ENCODE assay signal across 2 cellular contexts in the genomic region with DNA sequence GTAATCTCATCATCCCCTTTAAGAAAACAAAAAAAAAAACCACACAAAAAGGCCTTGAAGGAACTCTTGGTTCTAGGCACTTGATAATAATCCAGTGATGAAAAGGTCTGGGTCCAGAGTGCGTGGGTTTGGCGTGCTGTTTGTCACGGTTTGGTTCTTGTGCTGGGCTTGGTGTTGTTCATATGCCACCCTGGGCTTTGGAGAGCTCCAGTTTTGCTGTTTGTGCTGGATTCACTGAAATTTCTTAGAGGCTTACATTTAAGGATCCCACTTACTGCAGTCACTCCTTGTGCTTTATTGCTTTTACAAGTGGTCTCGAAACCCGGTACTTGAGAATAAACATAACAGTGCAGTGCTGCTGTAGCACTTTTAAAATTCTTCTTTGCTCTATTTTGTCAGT.
TF ChIP-seq lines count a peak whose summit lies in the region.

No MANE protein-coding gene starts in this region.

TF ChIP-seq in GM23338, 12 proteins besides CTCF, POLR2A, EP300 and RAD21 (continued from another document):
- TF ChIP-seq, protein P1, sequence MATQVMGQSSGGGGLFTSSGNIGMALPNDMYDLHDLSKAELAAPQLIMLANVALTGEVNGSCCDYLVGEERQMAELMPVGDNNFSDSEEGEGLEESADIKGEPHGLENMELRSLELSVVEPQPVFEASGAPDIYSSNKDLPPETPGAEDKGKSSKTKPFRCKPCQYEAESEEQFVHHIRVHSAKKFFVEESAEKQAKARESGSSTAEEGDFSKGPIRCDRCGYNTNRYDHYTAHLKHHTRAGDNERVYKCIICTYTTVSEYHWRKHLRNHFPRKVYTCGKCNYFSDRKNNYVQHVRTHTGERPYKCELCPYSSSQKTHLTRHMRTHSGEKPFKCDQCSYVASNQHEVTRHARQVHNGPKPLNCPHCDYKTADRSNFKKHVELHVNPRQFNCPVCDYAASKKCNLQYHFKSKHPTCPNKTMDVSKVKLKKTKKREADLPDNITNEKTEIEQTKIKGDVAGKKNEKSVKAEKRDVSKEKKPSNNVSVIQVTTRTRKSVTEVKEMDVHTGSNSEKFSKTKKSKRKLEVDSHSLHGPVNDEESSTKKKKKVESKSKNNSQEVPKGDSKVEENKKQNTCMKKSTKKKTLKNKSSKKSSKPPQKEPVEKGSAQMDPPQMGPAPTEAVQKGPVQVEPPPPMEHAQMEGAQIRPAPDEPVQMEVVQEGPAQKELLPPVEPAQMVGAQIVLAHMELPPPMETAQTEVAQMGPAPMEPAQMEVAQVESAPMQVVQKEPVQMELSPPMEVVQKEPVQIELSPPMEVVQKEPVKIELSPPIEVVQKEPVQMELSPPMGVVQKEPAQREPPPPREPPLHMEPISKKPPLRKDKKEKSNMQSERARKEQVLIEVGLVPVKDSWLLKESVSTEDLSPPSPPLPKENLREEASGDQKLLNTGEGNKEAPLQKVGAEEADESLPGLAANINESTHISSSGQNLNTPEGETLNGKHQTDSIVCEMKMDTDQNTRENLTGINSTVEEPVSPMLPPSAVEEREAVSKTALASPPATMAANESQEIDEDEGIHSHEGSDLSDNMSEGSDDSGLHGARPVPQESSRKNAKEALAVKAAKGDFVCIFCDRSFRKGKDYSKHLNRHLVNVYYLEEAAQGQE (IDR thresholded peaks at IDR 0.05; ENCODE audit: unreplicated experiment): no peak
- no peak for TF ChIP-seq EZH2 (IDR thresholded peaks at IDR 0.05; ENCODE audit: low read depth, unreplicated experiment)
- TF ChIP-seq STAT1 (IDR thresholded peaks at IDR 0.05; ENCODE audit: unreplicated experiment): no peak
- TF ChIP-seq CREB1 (CRISPR knock-in tag; IDR thresholded peaks at IDR 0.05; ENCODE audit: low read depth): no peak
- TF ChIP-seq EZH2phosphoT487 (IDR thresholded peaks at IDR 0.05; ENCODE audit: unreplicated experiment): no peak
- no peak for TF ChIP-seq POLR2AphosphoS5 (IDR thresholded peaks at IDR 0.05; ENCODE audit: low read depth)
- no peak for TF ChIP-seq ZNF331 (CRISPR knock-in tag; IDR thresholded peaks at IDR 0.05; ENCODE audit: low read depth)
- no peak for TF ChIP-seq NANOG (IDR thresholded peaks at IDR 0.05; ENCODE audit: borderline replicate concordance)
- TF ChIP-seq, protein P2, sequence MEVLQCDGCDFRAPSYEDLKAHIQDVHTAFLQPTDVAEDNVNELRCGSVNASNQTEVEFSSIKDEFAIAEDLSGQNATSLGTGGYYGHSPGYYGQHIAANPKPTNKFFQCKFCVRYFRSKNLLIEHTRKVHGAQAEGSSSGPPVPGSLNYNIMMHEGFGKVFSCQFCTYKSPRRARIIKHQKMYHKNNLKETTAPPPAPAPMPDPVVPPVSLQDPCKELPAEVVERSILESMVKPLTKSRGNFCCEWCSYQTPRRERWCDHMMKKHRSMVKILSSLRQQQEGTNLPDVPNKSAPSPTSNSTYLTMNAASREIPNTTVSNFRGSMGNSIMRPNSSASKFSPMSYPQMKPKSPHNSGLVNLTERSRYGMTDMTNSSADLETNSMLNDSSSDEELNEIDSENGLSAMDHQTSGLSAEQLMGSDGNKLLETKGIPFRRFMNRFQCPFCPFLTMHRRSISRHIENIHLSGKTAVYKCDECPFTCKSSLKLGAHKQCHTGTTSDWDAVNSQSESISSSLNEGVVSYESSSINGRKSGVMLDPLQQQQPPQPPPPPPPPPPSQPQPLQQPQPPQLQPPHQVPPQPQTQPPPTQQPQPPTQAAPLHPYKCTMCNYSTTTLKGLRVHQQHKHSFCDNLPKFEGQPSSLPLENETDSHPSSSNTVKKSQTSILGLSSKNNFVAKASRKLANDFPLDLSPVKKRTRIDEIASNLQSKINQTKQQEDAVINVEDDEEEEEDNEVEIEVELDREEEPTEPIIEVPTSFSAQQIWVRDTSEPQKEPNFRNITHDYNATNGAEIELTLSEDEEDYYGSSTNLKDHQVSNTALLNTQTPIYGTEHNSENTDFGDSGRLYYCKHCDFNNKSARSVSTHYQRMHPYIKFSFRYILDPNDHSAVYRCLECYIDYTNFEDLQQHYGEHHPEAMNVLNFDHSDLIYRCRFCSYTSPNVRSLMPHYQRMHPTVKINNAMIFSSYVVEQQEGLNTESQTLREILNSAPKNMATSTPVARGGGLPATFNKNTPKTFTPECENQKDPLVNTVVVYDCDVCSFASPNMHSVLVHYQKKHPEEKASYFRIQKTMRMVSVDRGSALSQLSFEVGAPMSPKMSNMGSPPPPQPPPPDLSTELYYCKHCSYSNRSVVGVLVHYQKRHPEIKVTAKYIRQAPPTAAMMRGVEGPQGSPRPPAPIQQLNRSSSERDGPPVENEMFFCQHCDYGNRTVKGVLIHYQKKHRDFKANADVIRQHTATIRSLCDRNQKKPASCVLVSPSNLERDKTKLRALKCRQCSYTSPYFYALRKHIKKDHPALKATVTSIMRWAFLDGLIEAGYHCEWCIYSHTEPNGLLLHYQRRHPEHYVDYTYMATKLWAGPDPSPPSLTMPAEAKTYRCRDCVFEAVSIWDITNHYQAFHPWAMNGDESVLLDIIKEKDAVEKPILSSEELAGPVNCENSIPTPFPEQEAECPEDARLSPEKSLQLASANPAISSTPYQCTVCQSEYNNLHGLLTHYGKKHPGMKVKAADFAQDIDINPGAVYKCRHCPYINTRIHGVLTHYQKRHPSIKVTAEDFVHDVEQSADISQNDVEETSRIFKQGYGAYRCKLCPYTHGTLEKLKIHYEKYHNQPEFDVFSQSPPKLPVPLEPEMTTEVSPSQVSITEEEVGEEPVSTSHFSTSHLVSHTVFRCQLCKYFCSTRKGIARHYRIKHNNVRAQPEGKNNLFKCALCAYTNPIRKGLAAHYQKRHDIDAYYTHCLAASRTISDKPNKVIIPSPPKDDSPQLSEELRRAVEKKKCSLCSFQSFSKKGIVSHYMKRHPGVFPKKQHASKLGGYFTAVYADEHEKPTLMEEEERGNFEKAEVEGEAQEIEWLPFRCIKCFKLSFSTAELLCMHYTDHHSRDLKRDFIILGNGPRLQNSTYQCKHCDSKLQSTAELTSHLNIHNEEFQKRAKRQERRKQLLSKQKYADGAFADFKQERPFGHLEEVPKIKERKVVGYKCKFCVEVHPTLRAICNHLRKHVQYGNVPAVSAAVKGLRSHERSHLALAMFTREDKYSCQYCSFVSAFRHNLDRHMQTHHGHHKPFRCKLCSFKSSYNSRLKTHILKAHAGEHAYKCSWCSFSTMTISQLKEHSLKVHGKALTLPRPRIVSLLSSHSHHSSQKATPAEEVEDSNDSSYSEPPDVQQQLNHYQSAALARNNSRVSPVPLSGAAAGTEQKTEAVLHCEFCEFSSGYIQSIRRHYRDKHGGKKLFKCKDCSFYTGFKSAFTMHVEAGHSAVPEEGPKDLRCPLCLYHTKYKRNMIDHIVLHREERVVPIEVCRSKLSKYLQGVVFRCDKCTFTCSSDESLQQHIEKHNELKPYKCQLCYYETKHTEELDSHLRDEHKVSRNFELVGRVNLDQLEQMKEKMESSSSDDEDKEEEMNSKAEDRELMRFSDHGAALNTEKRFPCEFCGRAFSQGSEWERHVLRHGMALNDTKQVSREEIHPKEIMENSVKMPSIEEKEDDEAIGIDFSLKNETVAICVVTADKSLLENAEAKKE (CRISPR knock-in tag; IDR thresholded peaks at IDR 0.05): no peak

TF ChIP-seq in WTC11, 78 proteins besides CTCF, POLR2A, EP300 and RAD21 (continued from another document):
- TF ChIP-seq, protein P3, sequence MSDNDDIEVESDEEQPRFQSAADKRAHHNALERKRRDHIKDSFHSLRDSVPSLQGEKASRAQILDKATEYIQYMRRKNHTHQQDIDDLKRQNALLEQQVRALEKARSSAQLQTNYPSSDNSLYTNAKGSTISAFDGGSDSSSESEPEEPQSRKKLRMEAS (CRISPR knock-in tag; IDR thresholded peaks at IDR 0.05): no peak
- no peak for TF ChIP-seq IRF2 (CRISPR knock-in tag; IDR thresholded peaks at IDR 0.05; ENCODE audit: borderline replicate concordance, low read depth)
- TF ChIP-seq, protein P4, sequence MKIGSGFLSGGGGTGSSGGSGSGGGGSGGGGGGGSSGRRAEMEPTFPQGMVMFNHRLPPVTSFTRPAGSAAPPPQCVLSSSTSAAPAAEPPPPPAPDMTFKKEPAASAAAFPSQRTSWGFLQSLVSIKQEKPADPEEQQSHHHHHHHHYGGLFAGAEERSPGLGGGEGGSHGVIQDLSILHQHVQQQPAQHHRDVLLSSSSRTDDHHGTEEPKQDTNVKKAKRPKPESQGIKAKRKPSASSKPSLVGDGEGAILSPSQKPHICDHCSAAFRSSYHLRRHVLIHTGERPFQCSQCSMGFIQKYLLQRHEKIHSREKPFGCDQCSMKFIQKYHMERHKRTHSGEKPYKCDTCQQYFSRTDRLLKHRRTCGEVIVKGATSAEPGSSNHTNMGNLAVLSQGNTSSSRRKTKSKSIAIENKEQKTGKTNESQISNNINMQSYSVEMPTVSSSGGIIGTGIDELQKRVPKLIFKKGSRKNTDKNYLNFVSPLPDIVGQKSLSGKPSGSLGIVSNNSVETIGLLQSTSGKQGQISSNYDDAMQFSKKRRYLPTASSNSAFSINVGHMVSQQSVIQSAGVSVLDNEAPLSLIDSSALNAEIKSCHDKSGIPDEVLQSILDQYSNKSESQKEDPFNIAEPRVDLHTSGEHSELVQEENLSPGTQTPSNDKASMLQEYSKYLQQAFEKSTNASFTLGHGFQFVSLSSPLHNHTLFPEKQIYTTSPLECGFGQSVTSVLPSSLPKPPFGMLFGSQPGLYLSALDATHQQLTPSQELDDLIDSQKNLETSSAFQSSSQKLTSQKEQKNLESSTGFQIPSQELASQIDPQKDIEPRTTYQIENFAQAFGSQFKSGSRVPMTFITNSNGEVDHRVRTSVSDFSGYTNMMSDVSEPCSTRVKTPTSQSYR (CRISPR knock-in tag; IDR thresholded peaks at IDR 0.05): no peak
- no peak for TF ChIP-seq TCF7 (CRISPR knock-in tag; IDR thresholded peaks at IDR 0.05; ENCODE audit: low read depth)
- no peak for TF ChIP-seq TP53 (CRISPR knock-in tag; IDR thresholded peaks at IDR 0.05)
- TF ChIP-seq, protein P5, sequence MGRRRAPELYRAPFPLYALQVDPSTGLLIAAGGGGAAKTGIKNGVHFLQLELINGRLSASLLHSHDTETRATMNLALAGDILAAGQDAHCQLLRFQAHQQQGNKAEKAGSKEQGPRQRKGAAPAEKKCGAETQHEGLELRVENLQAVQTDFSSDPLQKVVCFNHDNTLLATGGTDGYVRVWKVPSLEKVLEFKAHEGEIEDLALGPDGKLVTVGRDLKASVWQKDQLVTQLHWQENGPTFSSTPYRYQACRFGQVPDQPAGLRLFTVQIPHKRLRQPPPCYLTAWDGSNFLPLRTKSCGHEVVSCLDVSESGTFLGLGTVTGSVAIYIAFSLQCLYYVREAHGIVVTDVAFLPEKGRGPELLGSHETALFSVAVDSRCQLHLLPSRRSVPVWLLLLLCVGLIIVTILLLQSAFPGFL (CRISPR knock-in tag; IDR thresholded peaks at IDR 0.05; ENCODE audit: borderline replicate concordance): no peak
